8 cellular contexts compared by ENCODE assay signal in genomic region chr3:42600111-42600957, GRCh38. TPM values are rescaled to one million over a fixed set of nuclear protein-coding genes. Genes with fewer than 3 reads are reported as not detected.
DNase-seq lines count a peak whose midpoint lies in the region; ATAC-seq and TF ChIP-seq lines count a peak whose summit lies in the region.

Gene NKTR, plus strand, starts transcription at chr3:42600686. Its CDS starts 321 bp downstream, at chr3:42601007.

- CTCF ChIA-PET in Panc1 (lab: Charles Lee), result no interaction called here

- no TSS peak for BruUV-seq in Panc1 (replicated peaks; lab: Mats Ljungman, UMichigan)

- in situ Hi-C loops in Panc1 (cut with HindIII; ENCODE audit: low pct_unique_long_range_greater_than_20kb, low sequenced_read_pairs), result no loop called here

- H3K36me3 ChIP-seq in Panc1 (ENCODE audit: control insufficient read depth, insufficient read depth, low read length) (no peaks in the 10 kb centered on the region; the same call in 1 of the 2 replicates), esophagus (ENCODE audit: control insufficient read depth in 2 of 2, insufficient read depth in 2 of 2, low read length in 1 of 2) (no peaks in the 10 kb centered on the region), mucosa of stomach (ENCODE audit: control insufficient read depth, insufficient read depth, low read length) (no peaks in the 10 kb centered on the region)

- 0% methylated on average over 58 to 76 of the region's 76 CpGs for WGBS in esophagus, 2 donors

- intact Hi-C loops in Panc1 (cut with micrococcal nuclease; ENCODE audit: unreplicated experiment), result no loop called here

- POLR2A ChIA-PET in Panc1 (lab: Charles Lee), result interaction anchor here (0.6 to 0.7 kb wide), 2 partner anchors 22 to 74 kb away, joined by 3 to 6 read pairs; no protein-coding TSS in a partner anchor

- H3K27ac ChIP-seq in Panc1 (ENCODE audit: low read length), result peak within 1 kb of the TSS; percentile 95
- peak within 1 kb of the TSS; percentile 99 to 100 for H3K27ac ChIP-seq in esophagus (ENCODE audit: low read depth in 2 of 2, low read length in 1 of 2)

- peak within 1 kb of the TSS; percentile 92 for H3K4me3 Mint-ChIP-seq in activated T-cell treated with anti-CD3 and anti-CD28 coated beads, Interleukin-2, amount 50 U/mL, for 4 hours

- TF ChIP-seq CTCF in Panc1 (IDR thresholded peaks at IDR 0.05), result no peak

- H3K27me3 Mint-ChIP-seq in activated T-cell treated with anti-CD3 and anti-CD28 coated beads, Interleukin-2, amount 50 U/mL, for 4 hours (ENCODE audit: low read depth), result no peaks in the 10 kb centered on the region

- H3K4me3 ChIP-seq in Panc1 (ENCODE audit: low read depth in 2 of 2, low read length in 2 of 2), result peak within 1 kb of the TSS; percentile 88 to 97
- peak within 1 kb of the TSS; percentile 87 to 92 for H3K4me3 ChIP-seq in esophagus (ENCODE audit: low read depth in 1 of 2, low read length in 2 of 2)
- H3K4me3 ChIP-seq in mucosa of stomach (ENCODE audit: low read length), result peak within 1 kb of the TSS; percentile 64

- no peaks in the 10 kb centered on the region for H3K27me3 ChIP-seq in Panc1 (ENCODE audit: control insufficient read depth, insufficient read depth, low read length)
- H3K27me3 ChIP-seq in esophagus (ENCODE audit: control insufficient read depth in 1 of 2, insufficient read depth in 2 of 2, low read length in 2 of 2), result no peaks in the 10 kb centered on the region
- H3K27me3 ChIP-seq in mucosa of stomach (ENCODE audit: control insufficient read depth, insufficient read depth, low read length), result no peaks in the 10 kb centered on the region

- no peaks in the 10 kb centered on the region for H3K9me3 Mint-ChIP-seq in activated T-cell treated with anti-CD3 and anti-CD28 coated beads, Interleukin-2, amount 50 U/mL, for 4 hours

- peaks cover 5% of the 10 kb centered on the region; the same call in 1 of the 2 replicates for H3K4me1 ChIP-seq in Panc1 (ENCODE audit: control insufficient read depth, insufficient read depth, low read length)
- no peaks in the 10 kb centered on the region for H3K4me1 ChIP-seq in esophagus (ENCODE audit: control insufficient read depth in 2 of 2, insufficient read depth in 2 of 2, low read length in 1 of 2)
- H3K4me1 ChIP-seq in mucosa of stomach (ENCODE audit: control insufficient read depth, insufficient read depth, low read length), result peaks cover 14% of the 10 kb centered on the region

- H3K9ac ChIP-seq in mucosa of stomach (ENCODE audit: low read length), result peak within 1 kb of the TSS; percentile 78

- H3K36me3 Mint-ChIP-seq in activated T-cell treated with anti-CD3 and anti-CD28 coated beads, Interleukin-2, amount 50 U/mL, for 4 hours (ENCODE audit: insufficient read depth), result peaks cover 14% of the 10 kb centered on the region

- peak; percentile 95 for DNase-seq in DMS53 (lab: John Stamatoyannopoulos, UW)
- DNase-seq in KG1 (lab: John Stamatoyannopoulos, UW), result peak; percentile 98
- DNase-seq in Panc1 (ENCODE audit: low read depth, low spot score), result peak; percentile 91
- peak; percentile 100 for DNase-seq in activated T-cell treated with anti-CD3 and anti-CD28 coated beads, Interleukin-2, amount 50 U/mL, for 4 hours
- DNase-seq in stimulated activated CD8-positive, alpha-beta memory T cell treated with anti-CD3 and anti-CD28 coated beads, Interleukin-7, amount 100 ng/mL, for 1 hour (ENCODE audit: low read depth in 2 of 2), result peak; percentile 98 to 100

- H3K4me1 Mint-ChIP-seq in activated T-cell treated with anti-CD3 and anti-CD28 coated beads, Interleukin-2, amount 50 U/mL, for 4 hours (ENCODE audit: low read depth), result peaks cover 31% of the 10 kb centered on the region

- H3K9me3 ChIP-seq in Panc1 (ENCODE audit: control insufficient read depth, insufficient read depth, low read depth, low read length) (no peaks in the 10 kb centered on the region), esophagus (ENCODE audit: control insufficient read depth in 2 of 2, insufficient read depth in 1 of 2, low read depth in 1 of 2, low read length in 1 of 2) (no peaks in the 10 kb centered on the region), mucosa of stomach (ENCODE audit: control insufficient read depth, low read length) (no peaks in the 10 kb centered on the region)

- ATAC-seq in GM21723 (IDR thresholded peaks at IDR 0.05; ENCODE audit: unreplicated experiment) (peak; percentile 84), Panc1 (peak; percentile 94)
- ATAC-seq in activated T-cell treated with anti-CD3 and anti-CD28 coated beads, Interleukin-2, amount 50 U/mL, for 4 hours, result peak; percentile 93

RNA-seq across cellular contexts. Expression of gene NKTR, which starts in this region (rescaled TPM):
- total RNA-seq in Panc1 (2021; ENCODE audit: unreplicated experiment), result 39.0 TPM
- polyA plus RNA-seq in Panc1 (2012; ENCODE audit: insufficient read length), result 11.0 TPM
- 10 to 100 TPM; 44.2 to 48.1 (median 46.7) TPM for total RNA-seq in activated T-cell treated with anti-CD3 and anti-CD28 coated beads, Interleukin-2, amount 50 U/mL, for 4 hours
- 10 to 100 TPM; 13.9 to 26.3 TPM for polyA plus RNA-seq in esophagus

Comparison
In these comparisons a context has a peak if more than half of its experiments do, and no peak if none do; other contexts are left out.
1. Peak in every context shown above with its lines: DNase-seq, ATAC-seq, H3K4me3 ChIP-seq and H3K27ac ChIP-seq.